10 cellular contexts compared by ENCODE assay signal in genomic region chr18:74456409-74457042, GRCh38. TPM values are rescaled to one million over a fixed set of nuclear protein-coding genes. Genes with fewer than 3 reads are reported as not detected.
A peak's percentile ranks its signal among the peaks of the same experiment; 100 is the strongest.
DNase-seq lines count a peak whose midpoint lies in the region; ATAC-seq, FAIRE-seq and TF ChIP-seq lines count a peak whose summit lies in the region.
"Had no signal": no experiment of that assay in that cellular context is flagged by ENCODE, and none has a peak within 500 bp of the region (broad histone marks: within the 10 kb centered on the region; RNA-seq: fewer than 3 reads in every experiment).

No MANE protein-coding gene starts in this region.

- H3K9ac ChIP-seq in GM12878 (ENCODE audit: control insufficient read depth, insufficient read depth, low read length) = no peak overlapping the region

- 8% methylated on average over 66 of the region's 66 CpGs for WGBS in GM12878 (ENCODE audit: insufficient coverage, insufficient replicate concordance, low lambda C conversion rate, missing lambda C conversion rate)

- H3K27ac Mint-ChIP-seq in stimulated activated memory B cell treated with anti-CD40 and anti-IgM and Interleukin-4, amounts not matched to agents 10 μg/mL and 1 μg/mL and 100 μg/mL, for 72 hours = no peak overlapping the region
- H3K27ac Mint-ChIP-seq: HFFc6 had no signal

- H3K4me2 ChIP-seq in GM12878 (ENCODE audit: control insufficient read depth, insufficient read depth) = no peak overlapping the region

- no peaks in the 10 kb centered on the region for H3K4me1 ChIP-seq in GM12878 (ENCODE audit: control insufficient read depth, insufficient read depth, low read length)

- peak overlapping the region; percentile 25; the same call in 1 of the 2 replicates for H3K4me3 ChIP-seq in MG63
- no peak overlapping the region for H3K4me3 ChIP-seq in GM12878

- no peaks in the 10 kb centered on the region for H3K79me2 ChIP-seq in GM12878 (ENCODE audit: control insufficient read depth, insufficient read depth, low read length)

- DNase-seq in MG63 (no peak), GM12878 (ENCODE audit: low read depth, low spot score) (no peak), cerebellum (ENCODE audit: low spot score) (no peak), NCI-H2081 treated with DMSO at 0.1 percent for 48 hours (lab: John Stamatoyannopoulos, UW) (no peak), G401 (ENCODE audit: low spot score) (no peak)
- DNase-seq: HFFc6, kidney had no signal

- no TSS peak for BruUV-seq in GM12878 (replicated peaks; lab: Mats Ljungman, UMichigan)

- no peak for TF ChIP-seq POLR2A in GM12878 (IDR thresholded peaks at IDR 0.05; ENCODE audit: low read depth, low read length)

- H3K27me3 ChIP-seq in MG63 (peaks cover 29% of the 10 kb centered on the region), GM12878 (replicated peaks in 1 of 2; ENCODE audit: control insufficient read depth in 2 of 2, insufficient read depth in 2 of 2, low read length in 1 of 2) (peaks cover 8 to 9% of the 10 kb centered on the region in 2 experiments), layer of hippocampus (ENCODE audit: control insufficient read depth, insufficient read depth, low read length) (peaks cover 2% of the 10 kb centered on the region)

- SMC1A ChIA-PET in GM12878 (lab: Charles Lee; ENCODE audit: uncharacterized antibody, unreplicated experiment) = no interaction called here

- TF ChIP-seq CTCF in GM12878 (IDR thresholded peaks at IDR 0.05 in 2 of 3, conservative IDR thresholded peaks at IDR 0.05 in 1 of 3; ENCODE audit: control insufficient read depth in 2 of 3, extremely low read depth in 1 of 3, insufficient read depth in 1 of 3, low read depth in 3 of 3, low read length in 3 of 3) = no peak

- H3K9me3 ChIP-seq in MG63 = no peaks in the 10 kb centered on the region
- H3K9me3 ChIP-seq in GM12878 (replicated peaks; ENCODE audit: control insufficient read depth, insufficient read depth, low read length) = no peaks in the 10 kb centered on the region

- H4K20me1 ChIP-seq in GM12878 (ENCODE audit: control insufficient read depth, insufficient read depth) = no peaks in the 10 kb centered on the region

- ATAC-seq in GM12878 = no peak
- ATAC-seq in stimulated activated memory B cell treated with anti-CD40 and anti-IgM and Interleukin-4, amounts not matched to agents 10 μg/mL and 1 μg/mL and 100 μg/mL, for 72 hours = peak; percentile 34
- no peak for ATAC-seq in GM18907 (IDR thresholded peaks at IDR 0.05; ENCODE audit: unreplicated experiment)

- H3K4me1 Mint-ChIP-seq in stimulated activated memory B cell treated with anti-CD40 and anti-IgM and Interleukin-4, amounts not matched to agents 10 μg/mL and 1 μg/mL and 100 μg/mL, for 72 hours = peaks cover 12% of the 10 kb centered on the region

- peaks cover 54% of the 10 kb centered on the region for H3K27me3 Mint-ChIP-seq in stimulated activated memory B cell treated with anti-CD40 and anti-IgM and Interleukin-4, amounts not matched to agents 10 μg/mL and 1 μg/mL and 100 μg/mL, for 72 hours

- no peak for FAIRE-seq in GM12878 (lab: Jason Lieb, UNC)
- FAIRE-seq: kidney had no signal

- H3K36me3 ChIP-seq in MG63 (no peaks in the 10 kb centered on the region), GM12878 (ENCODE audit: control insufficient read depth in 2 of 2, insufficient read depth in 2 of 2, low read length in 1 of 2) (no peaks in the 10 kb centered on the region)

- POLR2A ChIA-PET in GM12878 (lab: Charles Lee) = no interaction called here

- in situ Hi-C loops in GM12878 (cut with MboI) = no loop called here
- in situ Hi-C loops in G401 (cut with HindIII; ENCODE audit: low sequenced_read_pairs) = no loop called here

- no peak overlapping the region for H3K4me3 Mint-ChIP-seq in stimulated activated memory B cell treated with anti-CD40 and anti-IgM and Interleukin-4, amounts not matched to agents 10 μg/mL and 1 μg/mL and 100 μg/mL, for 72 hours
- H3K4me3 Mint-ChIP-seq: HFFc6 had no signal

- no peak for TF ChIP-seq RAD21 in GM12878 (IDR thresholded peaks at IDR 0.05; ENCODE audit: insufficient read depth, low read depth, low read length)

- intact Hi-C loops in GM12878 (cut with micrococcal nuclease; ENCODE audit: unreplicated experiment) = no loop called here

- H3K27ac ChIP-seq in GM12878 (ENCODE audit: control insufficient read depth, insufficient read depth) (no peak overlapping the region), layer of hippocampus (ENCODE audit: low read depth, low read length) (peak overlapping the region; percentile 77)

- no peaks in the 10 kb centered on the region for H3K36me3 Mint-ChIP-seq in stimulated activated memory B cell treated with anti-CD40 and anti-IgM and Interleukin-4, amounts not matched to agents 10 μg/mL and 1 μg/mL and 100 μg/mL, for 72 hours

- CTCF ChIA-PET in GM12878 (lab: Yijun Ruan, JAX) = no interaction called here

- H2AFZ ChIP-seq in GM12878 (ENCODE audit: control insufficient read depth, low read depth, low read length) = no peak overlapping the region

- no peaks in the 10 kb centered on the region for H3K9me3 Mint-ChIP-seq in stimulated activated memory B cell treated with anti-CD40 and anti-IgM and Interleukin-4, amounts not matched to agents 10 μg/mL and 1 μg/mL and 100 μg/mL, for 72 hours
- H3K9me3 Mint-ChIP-seq: HFFc6 had no signal

- RAD21 ChIA-PET in GM12878 (lab: Charles Lee; ENCODE audit: unreplicated experiment) = no interaction called here

- TF ChIP-seq EP300 in GM12878 (IDR thresholded peaks at IDR 0.05; ENCODE audit: borderline replicate concordance in 1 of 2, control insufficient read depth in 1 of 2, low read depth in 2 of 2, low read length in 2 of 2) = no peak

TF ChIP-seq in GM12878, 131 proteins besides CTCF, POLR2A, EP300 and RAD21:
- no peak for TF ChIP-seq DPF2 (IDR thresholded peaks at IDR 0.05)
- TF ChIP-seq HDAC6 (IDR thresholded peaks at IDR 0.05; ENCODE audit: unreplicated experiment) = peak; percentile 88

RNA-seq across cellular contexts. Expression of gene DIPK1C, which starts 0.6 kb away (rescaled TPM):
- 0.30 TPM in 1 of 2 replicates, not detected in the other for total RNA-seq in MG63 (2014; rRNA removed; shearing (Covaris generic); ENCODE audit: low replicate concordance)
- total RNA-seq in GM12878 (2013; cell fraction: nucleolus; rRNA removed) = not detected in 2 replicates
- total RNA-seq in GM12878 (2014; rRNA removed) (not detected in 2 replicates), GM12878 (2014; rRNA removed; fragmentation: Illumina TruSeq; extraction: Trizol) (not detected in 2 replicates), GM12878 (2021) (not detected in 2 replicates), cerebellum (4.9 TPM)
- not detected for polyA plus RNA-seq in GM12878 (2011; ENCODE audit: low read depth)
- polyA plus RNA-seq in GM12878 (2011; rRNA removed) (not detected in 2 replicates), GM12878 (2014; fragmentation: Illumina TruSeq; extraction: Trizol) (not detected in 2 replicates), GM12878 (2014; fragmentation: Nextera tagmentation; extraction: Ambion mirVana) (not detected), GM12878 (2014; rRNA removed) (not detected in 2 replicates), GM12878 (2016; fragmentation: Nextera tagmentation; extraction: Ambion mirVana) (not detected)
- not detected in 2 replicates for polyA plus RNA-seq in GM12878 (2011; cell fraction: cytosol; rRNA removed)
- polyA plus RNA-seq in GM12878 (2011; cell fraction: nucleus; rRNA removed) = not detected in 2 replicates
- not detected in 2 replicates for polyA plus RNA-seq in GM12878 (2012)
- not detected in 2 replicates for polyA minus RNA-seq in GM12878 (2011; rRNA and poly(A)+ RNA removed)
- not detected in 2 replicates for polyA minus RNA-seq in GM12878 (2011; cell fraction: cytosol; rRNA and poly(A)+ RNA removed)
- polyA minus RNA-seq in GM12878 (2011; cell fraction: nucleus; rRNA and poly(A)+ RNA removed) = not detected in 2 replicates
- total RNA-seq in G401 (2014; rRNA removed; shearing (Covaris generic)) = not detected in 2 replicates
- total RNA-seq: HFFc6 had no signal

RNA-seq across cellular contexts. Expression of gene CNDP2, which starts 39.6 kb away (rescaled TPM):
- total RNA-seq in MG63 (2014; rRNA removed; shearing (Covaris generic); ENCODE audit: low replicate concordance) = 26.7 and 38.8 TPM in 2 replicates
- total RNA-seq in GM12878 (2013; cell fraction: nucleolus; rRNA removed) = 144 and 166 TPM in 2 replicates
- 104 and 109 TPM in 2 replicates for total RNA-seq in GM12878 (2014; rRNA removed)
- total RNA-seq in GM12878 (2014; rRNA removed; fragmentation: Illumina TruSeq; extraction: Trizol) = 70.8 and 75.5 TPM in 2 replicates
- 174 and 181 TPM in 2 replicates for total RNA-seq in GM12878 (2021)
- 125 TPM for polyA plus RNA-seq in GM12878 (2011; ENCODE audit: low read depth)
- 177 and 181 TPM in 2 replicates for polyA plus RNA-seq in GM12878 (2011; rRNA removed)
- polyA plus RNA-seq in GM12878 (2011; cell fraction: cytosol; rRNA removed) = 185 and 186 TPM in 2 replicates
- polyA plus RNA-seq in GM12878 (2011; cell fraction: nucleus; rRNA removed) = 124 and 184 TPM in 2 replicates
- polyA plus RNA-seq in GM12878 (2012) = 134 and 144 TPM in 2 replicates
- polyA plus RNA-seq in GM12878 (2014; fragmentation: Illumina TruSeq; extraction: Trizol) = 196 and 205 TPM in 2 replicates
- polyA plus RNA-seq in GM12878 (2014; fragmentation: Nextera tagmentation; extraction: Ambion mirVana) = 100 to 1,000 TPM in 1 of 2 experiments, 10 to 100 TPM in 1; 63.5 to 101 TPM
- 128 and 136 TPM in 2 replicates for polyA plus RNA-seq in GM12878 (2014; rRNA removed)
- 100 to 1,000 TPM; 196 to 213 TPM for polyA plus RNA-seq in GM12878 (2016; fragmentation: Nextera tagmentation; extraction: Ambion mirVana)
- polyA minus RNA-seq in GM12878 (2011; rRNA and poly(A)+ RNA removed) = 167 and 190 TPM in 2 replicates
- 64.7 and 79.8 TPM in 2 replicates for polyA minus RNA-seq in GM12878 (2011; cell fraction: cytosol; rRNA and poly(A)+ RNA removed)
- polyA minus RNA-seq in GM12878 (2011; cell fraction: nucleus; rRNA and poly(A)+ RNA removed) = 66.1 and 137 TPM in 2 replicates
- 36.5 TPM for total RNA-seq in cerebellum
- total RNA-seq in G401 (2014; rRNA removed; shearing (Covaris generic)) = 77.0 and 78.9 TPM in 2 replicates
